Comparison of ENCODE assay signal across 12 cellular contexts in genomic region chrX:70592091-70592490, GRCh38.
A peak's percentile ranks its signal among the peaks of the same experiment; 100 is the strongest.
DNase-seq lines count a peak whose midpoint lies in the region; ATAC-seq and TF ChIP-seq lines count a peak whose summit lies in the region.
"Had no signal": no experiment of that assay in that cellular context is flagged by ENCODE, and none has a peak within 500 bp of the region (broad histone marks: within the 10 kb centered on the region; RNA-seq: fewer than 3 reads in every experiment).

No MANE protein-coding gene starts in this region.

- no peaks in the 10 kb centered on the region for H3F3A ChIP-seq in smooth muscle cell (ENCODE audit: low read depth)

- peak overlapping the region; percentile 67 for H3K27ac ChIP-seq in smooth muscle cell (ENCODE audit: low read depth)
- H3K27ac ChIP-seq: 22Rv1, thoracic aorta had no signal

- DNase-seq in DMS53 (lab: John Stamatoyannopoulos, UW), result peak; percentile 7
- no peak for DNase-seq in DMS53 treated with DMSO at 0.1 percent for 48 hours (lab: John Stamatoyannopoulos, UW; ENCODE audit: unreplicated experiment)
- peak; percentile 62 for DNase-seq in OCI-M1 (lab: John Stamatoyannopoulos, UW)
- peak; percentile 56 to 76 for DNase-seq in cardiac fibroblast (ENCODE audit: low read depth in 2 of 2)
- DNase-seq in smooth muscle cell (lab: John Stamatoyannopoulos, UW; ENCODE audit: unreplicated experiment), result no peak
- no peak for DNase-seq in NCI-H2196 treated with DMSO at 0.1 percent for 48 hours (lab: John Stamatoyannopoulos, UW; ENCODE audit: unreplicated experiment)
- DNase-seq: NCI-H524 treated with DMSO at 0.1 percent for 48 hours had no signal

- WGBS in smooth muscle cell (ENCODE audit: low lambda C conversion rate), result 74% methylated on average over 1 of the region's 1 CpG

- no peak overlapping the region for H3K4me3 ChIP-seq in cardiac fibroblast (replicated peaks in 1 of 2; ENCODE audit: low read depth in 2 of 2, low read length in 2 of 2)
- H3K4me3 ChIP-seq in smooth muscle cell, result no peak overlapping the region
- H3K4me3 ChIP-seq: GM23338, thoracic aorta had no signal

- no peaks in the 10 kb centered on the region for H4K20me1 ChIP-seq in smooth muscle cell (ENCODE audit: low read depth)

- peak overlapping the region; percentile 43 for H3K4me2 ChIP-seq in smooth muscle cell
- H3K4me2 ChIP-seq: GM23338 had no signal

- no peak for TF ChIP-seq CTCF in cardiac fibroblast (IDR thresholded peaks at IDR 0.05; ENCODE audit: low read depth, low read length)
- no peak for TF ChIP-seq CTCF in smooth muscle cell (IDR thresholded peaks at IDR 0.05; ENCODE audit: borderline replicate concordance, insufficient read depth, poor library complexity, severe bottlenecking)

- ATAC-seq in HG02852 (IDR thresholded peaks at IDR 0.05; ENCODE audit: unreplicated experiment), result no peak
- no peak for ATAC-seq in HG02571 (IDR thresholded peaks at IDR 0.05; ENCODE audit: unreplicated experiment)
- ATAC-seq: GM23338 had no signal

- no peaks in the 10 kb centered on the region for H3K4me1 ChIP-seq in smooth muscle cell (ENCODE audit: low read depth)

- peaks cover 4% of the 10 kb centered on the region for H3K9me3 ChIP-seq in smooth muscle cell (replicated peaks; ENCODE audit: low read depth)
- H3K9me3 ChIP-seq: thoracic aorta had no signal

- no peaks in the 10 kb centered on the region for H3K27me3 ChIP-seq in smooth muscle cell (ENCODE audit: low read depth)

- no peaks in the 10 kb centered on the region for H3K79me2 ChIP-seq in smooth muscle cell (ENCODE audit: low read depth)

- peak overlapping the region; percentile 40 for H3K9ac ChIP-seq in smooth muscle cell (ENCODE audit: low read depth)

- H3K36me3 ChIP-seq in smooth muscle cell (ENCODE audit: low read depth), result no peaks in the 10 kb centered on the region
- H3K36me3 ChIP-seq: thoracic aorta had no signal

- peak overlapping the region; percentile 36 for H2AFZ ChIP-seq in smooth muscle cell (ENCODE audit: low read depth)
- H2AFZ ChIP-seq: GM23338 had no signal

Comparison
In these comparisons a context has a peak if more than half of its experiments do, and no peak if none do; other contexts are left out.
1. DNase-seq: peak in DMS53 (single experiment), OCI-M1 (single experiment) and cardiac fibroblast (2 of 2); none in DMS53 treated with DMSO at 0.1 percent for 48 hours (single experiment), smooth muscle cell (single experiment) and NCI-H2196 treated with DMSO at 0.1 percent for 48 hours (single experiment).